ENCODE assay signal across 8 cellular contexts in genomic region chrX:154409222-154409871, GRCh38. TPM values are rescaled to one million over a fixed set of nuclear protein-coding genes. Genes with fewer than 3 reads are reported as not detected.
DNase-seq lines count a peak whose midpoint lies in the region; ATAC-seq, FAIRE-seq and TF ChIP-seq lines count a peak whose summit lies in the region.

TSS of gene DNASE1L1 (minus strand) at chrX:154409254. CDS start at chrX:154405568, 3,686 bp downstream.

- H3K27me3 ChIP-seq in lung (ENCODE audit: control insufficient read depth, insufficient read depth) (no peaks in the 10 kb centered on the region), tibial artery (no peaks in the 10 kb centered on the region)

- H3K36me3 ChIP-seq in lung (ENCODE audit: control insufficient read depth in 2 of 2, insufficient read depth in 2 of 2, low read length in 2 of 2) (peaks cover 0 to 2% of the 10 kb centered on the region in 2 donors), tibial artery (peaks cover 0 to 13% (median 0%) of the 10 kb centered on the region in 3 donors)

- peak within 1 kb of the TSS; percentile 32 for H3K4me3 ChIP-seq in lung
- peak within 1 kb of the TSS; percentile 46 to 51 for H3K4me3 ChIP-seq in tibial artery

- WGBS in lung, 2 donors = 30 to 46% methylated on average over 11 to 26 of the region's 26 CpGs

- peaks cover 0 to 6% of the 10 kb centered on the region in 2 donors for H3K9me3 ChIP-seq in lung (ENCODE audit: control insufficient read depth in 2 of 2, insufficient read depth in 1 of 2, low read length in 1 of 2)
- H3K9me3 ChIP-seq in tibial artery = no peaks in the 10 kb centered on the region

- FAIRE-seq in H54 (lab: Jason Lieb, UNC) = no peak

- TF ChIP-seq CTCF in lung (IDR thresholded peaks at IDR 0.05; ENCODE audit: control extremely low read depth, extremely low read depth) (no peak), tibial artery (IDR thresholded peaks at IDR 0.05) (no peak)

- no peak for ATAC-seq in lung (ENCODE audit: insufficient read depth, low FRiP score)
- no peak for ATAC-seq in GM19035 (IDR thresholded peaks at IDR 0.05; ENCODE audit: unreplicated experiment)

- H3K27ac ChIP-seq in lung (ENCODE audit: low read depth in 1 of 2, low read length in 1 of 2) = peak within 1 kb of the TSS; percentile 49 to 65
- peak within 1 kb of the TSS; percentile 72 to 81 for H3K27ac ChIP-seq in tibial artery

- no peak for TF ChIP-seq POLR2A in H54 (IDR thresholded peaks at IDR 0.05; ENCODE audit: low read depth, low read length)

- H3K4me1 ChIP-seq in lung (ENCODE audit: control insufficient read depth in 2 of 2, insufficient read depth in 2 of 2, low read length in 2 of 2) (peaks cover 2% of the 10 kb centered on the region in 2 donors), tibial artery (peaks cover 0 to 26% (median 5%) of the 10 kb centered on the region in 4 donors)

- intact Hi-C loops in tibial artery (cut with DNase I; ENCODE audit: low total_unique reads) = no loop called here

- DNase-seq in COLO829 (ENCODE audit: low spot score) = peak; percentile 69
- peak; percentile 42 for DNase-seq in H54 (ENCODE audit: insufficient read length, low spot score)
- peak; percentile 35 for DNase-seq in SKM-1 (lab: John Stamatoyannopoulos, UW; ENCODE audit: unreplicated experiment)
- DNase-seq in ecto neural progenitor cell (ENCODE audit: low spot score) = peak; percentile 86
- peak; percentile 83 for DNase-seq in lung (ENCODE audit: low spot score)
- peak; percentile 87 to 96 for DNase-seq in tibial artery
- no peak for DNase-seq in NCI-H2081 treated with DMSO at 0.1 percent for 48 hours (lab: John Stamatoyannopoulos, UW)

RNA-seq across cellular contexts. Expression of gene DNASE1L1, which starts in this region (rescaled TPM):
- total RNA-seq in lung = 10 to 100 TPM; 12.5 to 41.0 TPM
- polyA plus RNA-seq in lung = 10 to 100 TPM; 28.2 to 52.3 TPM
